Comparison of ENCODE assay signal across 35 cellular contexts in genomic region chr5:144457160-144457559, GRCh38.
"Had no signal": no experiment of that assay in that cellular context is flagged by ENCODE, and none has a peak within 500 bp of the region (broad histone marks: within the 10 kb centered on the region; RNA-seq: fewer than 3 reads in every experiment).

No MANE protein-coding gene starts in this region.

- ATAC-seq: activated CD8-positive, alpha-beta T cell treated with anti-CD3 and anti-CD28 coated beads, Interleukin-2, amount 10 ng/mL, durations not matched to agents 7 days and 5 days; PC-3 had no signal

- H3K4me3 Mint-ChIP-seq: activated CD4-positive, alpha-beta T cell treated with anti-CD3 and anti-CD28 coated beads, Interleukin-2, amount 10 ng/mL, durations not matched to agents 24 days and 14 days; activated CD8-positive, alpha-beta T cell treated with anti-CD3 and anti-CD28 coated beads, Interleukin-2, amount 10 ng/mL, durations not matched to agents 7 days and 5 days; activated naive CD4-positive, alpha-beta T cell treated with anti-CD3 and anti-CD28 coated beads for 36 hours; activated naive CD8-positive, alpha-beta T cell treated with anti-CD3 and anti-CD28 coated beads for 36 hours; activated T-cell treated with anti-CD3 and anti-CD28 coated beads, Interleukin-2, amount 50 U/mL, for 24 hours had no signal

- H3K4me1 ChIP-seq: Peyer's patch had no signal

- H3K9me3 Mint-ChIP-seq: activated T-helper 2 cell treated with anti-CD3 and anti-CD28 coated beads, Interferon-gamma antibody, Interleukin-2, Interleukin-4, amounts not matched to agents 10 μg/mL and 5 μg/mL and 100 μg/mL, durations not matched to agents 14 hours and 24 hours and 36 hours had no signal

- H3K4me2 ChIP-seq: KMS-11 had no signal

- DNase-seq: activated CD4-positive, alpha-beta T cell treated with anti-CD3 and anti-CD28 coated beads, Interleukin-2, amount 10 ng/mL, durations not matched to agents 24 days and 14 days; activated CD4-positive, alpha-beta T cell treated with anti-CD3 and anti-CD28 coated beads, Interleukin-2, amount 50 U/mL, for 4 hours; activated CD8-positive, alpha-beta T cell treated with anti-CD3 and anti-CD28 coated beads, Interleukin-2, amount 10 ng/mL, durations not matched to agents 7 days and 5 days; activated gamma-delta T cell treated with Interleukin-2 at 50 U/mL for 16 hours; activated naive CD4-positive, alpha-beta T cell treated with anti-CD3 and anti-CD28 coated beads for 36 hours; activated naive CD8-positive, alpha-beta T cell treated with anti-CD3 and anti-CD28 coated beads for 36 hours; activated T-cell treated with anti-CD3 and anti-CD28 coated beads, Interleukin-2, amount 50 U/mL, for 24 hours; amniotic stem cell; aorta; brain microvascular endothelial cell; central memory CD4-positive, alpha-beta T cell; MM.1S; MV-4-11; NCI-H1092; NCI-H1436 treated with DMSO at 0.1 percent for 48 hours; NCI-H1694 treated with DMSO at 0.1 percent for 48 hours; NCI-H2081; NCI-H2171 treated with DMSO at 0.1 percent for 48 hours; NCI-H2227 treated with DMSO at 0.1 percent for 48 hours; NCI-H446; NCI-H510A treated with DMSO at 0.1 percent for 48 hours; NCI-H526 treated with DMSO at 0.1 percent for 48 hours; NCI-H774; PC-3; Peyer's patch; RPMI8226; SHP77 treated with DMSO at 0.1 percent for 48 hours; SW 1271; T-helper 1 cell; T-helper 2 cell; T-helper 9 cell had no signal

- H3K27me3 Mint-ChIP-seq: activated CD4-positive, alpha-beta T cell treated with anti-CD3 and anti-CD28 coated beads, Interleukin-2, amount 10 ng/mL, durations not matched to agents 24 days and 14 days; activated naive CD8-positive, alpha-beta T cell treated with anti-CD3 and anti-CD28 coated beads for 36 hours; activated T-cell treated with anti-CD3 and anti-CD28 coated beads, Interleukin-2, amount 50 U/mL, for 24 hours had no signal

- H3K4me3 ChIP-seq: Peyer's patch had no signal

- H3K27me3 ChIP-seq: brain microvascular endothelial cell, Peyer's patch had no signal

- FAIRE-seq: colon had no signal

- H3K9ac ChIP-seq: KMS-11 had no signal

- H3K9me3 ChIP-seq: Peyer's patch had no signal

- H3K36me3 ChIP-seq: brain microvascular endothelial cell, Peyer's patch had no signal

- H3K27ac Mint-ChIP-seq: activated CD4-positive, alpha-beta T cell treated with anti-CD3 and anti-CD28 coated beads, Interleukin-2, amount 10 ng/mL, durations not matched to agents 24 days and 14 days; activated CD8-positive, alpha-beta T cell treated with anti-CD3 and anti-CD28 coated beads, Interleukin-2, amount 10 ng/mL, durations not matched to agents 7 days and 5 days; activated naive CD4-positive, alpha-beta T cell treated with anti-CD3 and anti-CD28 coated beads for 36 hours; activated naive CD8-positive, alpha-beta T cell treated with anti-CD3 and anti-CD28 coated beads for 36 hours; activated T-cell treated with anti-CD3 and anti-CD28 coated beads, Interleukin-2, amount 50 U/mL, for 24 hours; activated T-helper 2 cell treated with anti-CD3 and anti-CD28 coated beads, Interferon-gamma antibody, Interleukin-2, Interleukin-4, amounts not matched to agents 10 μg/mL and 5 μg/mL and 100 μg/mL, durations not matched to agents 14 hours and 24 hours and 36 hours had no signal

- H3K36me3 Mint-ChIP-seq: activated naive CD8-positive, alpha-beta T cell treated with anti-CD3 and anti-CD28 coated beads for 36 hours had no signal

- H3K4me1 Mint-ChIP-seq: activated CD4-positive, alpha-beta T cell treated with anti-CD3 and anti-CD28 coated beads, Interleukin-2, amount 10 ng/mL, durations not matched to agents 24 days and 14 days; activated naive CD8-positive, alpha-beta T cell treated with anti-CD3 and anti-CD28 coated beads for 36 hours had no signal

- H3K27ac ChIP-seq: brain microvascular endothelial cell, KMS-11, Peyer's patch, VCaP had no signal
